18 cellular contexts compared by ENCODE assay signal in the genomic region with DNA sequence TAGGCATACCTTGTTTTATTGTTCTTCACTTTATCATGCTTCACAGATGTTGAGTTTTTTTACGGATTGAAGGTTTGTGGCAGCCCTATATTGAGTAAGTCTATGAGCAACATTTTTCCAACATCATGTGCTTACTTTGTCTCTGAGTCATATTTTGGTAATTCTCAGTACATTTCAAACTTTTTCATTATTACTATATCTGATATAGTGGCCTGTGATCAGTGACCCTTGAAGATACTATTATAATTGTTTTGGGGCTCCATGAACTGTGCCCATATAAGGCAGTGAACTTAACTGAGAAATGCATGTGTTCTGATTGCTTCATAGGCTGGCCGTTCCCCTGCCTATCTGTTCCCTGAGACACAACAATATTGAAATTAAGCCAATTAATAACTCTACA. TPM values are rescaled to one million over a fixed set of nuclear protein-coding genes. Genes with fewer than 3 reads are reported as not detected.
DNase-seq lines count a peak whose midpoint lies in the region; ATAC-seq, FAIRE-seq and TF ChIP-seq lines count a peak whose summit lies in the region.
"Had no signal": no experiment of that assay in that cellular context is flagged by ENCODE, and none has a peak within 500 bp of the region (broad histone marks: within the 10 kb centered on the region; RNA-seq: fewer than 3 reads in every experiment).

No MANE protein-coding gene starts in this region.

- H3K9me3 ChIP-seq in astrocyte (ENCODE audit: insufficient read depth, low read depth, low read length) (no peaks in the 10 kb centered on the region), vagina (no peaks in the 10 kb centered on the region)
- H3K9me3 ChIP-seq: lower lobe of right lung, neutrophil had no signal

- FAIRE-seq in astrocyte (lab: Jason Lieb, UNC) = no peak

- TF ChIP-seq POLR2A in vagina (IDR thresholded peaks at IDR 0.05) = no peak

- no peaks in the 10 kb centered on the region for H4K20me1 ChIP-seq in astrocyte (ENCODE audit: insufficient read depth, low read length)

- no peaks in the 10 kb centered on the region for H3K79me2 ChIP-seq in astrocyte (ENCODE audit: insufficient read depth, low read length)

- peaks cover 5% of the 10 kb centered on the region for H3K4me1 ChIP-seq in astrocyte (ENCODE audit: insufficient read depth, low read length)
- no peaks in the 10 kb centered on the region for H3K4me1 ChIP-seq in vagina
- H3K4me1 ChIP-seq: lower lobe of right lung had no signal

- TF ChIP-seq CTCF in AG10803 (conservative IDR thresholded peaks at IDR 0.05; ENCODE audit: low read length) (no peak), astrocyte (IDR thresholded peaks at IDR 0.05; ENCODE audit: insufficient read depth, low read depth, low read length) (no peak), vagina (IDR thresholded peaks at IDR 0.05) (no peak)

- no peak overlapping the region for H2AFZ ChIP-seq in astrocyte (ENCODE audit: low read depth, low read length)

- no peak overlapping the region for H3K9ac ChIP-seq in astrocyte (ENCODE audit: low read length)

- H3K27ac ChIP-seq in astrocyte (ENCODE audit: low read depth, low read length) = peak overlapping the region; percentile 68
- no peak overlapping the region for H3K27ac ChIP-seq in vagina
- H3K27ac ChIP-seq: lower lobe of right lung, neutrophil had no signal

- DNase-seq in AG10803 (ENCODE audit: low read depth) (peak; percentile 61), astrocyte (ENCODE audit: low read depth) (peak; percentile 71), left kidney (ENCODE audit: low read depth, low spot score) (peak; percentile 15), vagina (ENCODE audit: extremely low spot score in 2 of 2) (no peak)
- DNase-seq: activated T-cell treated with anti-CD3 and anti-CD28 coated beads, Interleukin-2, amount 50 U/mL, for 48 hours; AML-193; aorta; DND-41; effector memory CD4-positive, alpha-beta T cell; Kasumi-1; lower lobe of right lung; NCI-H1930; stimulated activated CD4-positive, alpha-beta T cell treated with anti-CD3 and anti-CD28 coated beads, Interleukin-15, amount 100 ng/mL, for 24 hours had no signal

- H3K4me2 ChIP-seq in astrocyte (ENCODE audit: low read length) = peak overlapping the region; percentile 40

- no peaks in the 10 kb centered on the region for H3K36me3 Mint-ChIP-seq in astrocyte (ENCODE audit: low read depth, unreplicated experiment)

- H3K27me3 ChIP-seq in astrocyte (ENCODE audit: insufficient read depth, low read length) (no peaks in the 10 kb centered on the region), vagina (no peaks in the 10 kb centered on the region)
- H3K27me3 ChIP-seq: neutrophil had no signal

- no peaks in the 10 kb centered on the region for H3K27me3 Mint-ChIP-seq in astrocyte (ENCODE audit: low read depth, unreplicated experiment)

- H3K4me3 Mint-ChIP-seq in astrocyte (ENCODE audit: unreplicated experiment) = no peak overlapping the region

- peaks cover 6% of the 10 kb centered on the region for H3K4me1 Mint-ChIP-seq in astrocyte (ENCODE audit: low read depth, unreplicated experiment)

- H3K4me3 ChIP-seq in AG10803 (ENCODE audit: low read length) = no peak overlapping the region
- H3K4me3 ChIP-seq in astrocyte (ENCODE audit: insufficient read depth, low read depth, low read length) = no peak overlapping the region
- no peak overlapping the region for H3K4me3 ChIP-seq in vagina
- H3K4me3 ChIP-seq: lower lobe of right lung had no signal

- H3K27ac Mint-ChIP-seq in astrocyte (ENCODE audit: unreplicated experiment) = no peak overlapping the region

- H3K9me3 Mint-ChIP-seq in astrocyte (ENCODE audit: unreplicated experiment) = no peaks in the 10 kb centered on the region

- intact Hi-C loops in vagina (cut with DNase I) = no loop called here

- ATAC-seq in HG02852 (IDR thresholded peaks at IDR 0.05; ENCODE audit: unreplicated experiment) = peak; percentile 45
- no peak for ATAC-seq in HG03520 (IDR thresholded peaks at IDR 0.05; ENCODE audit: unreplicated experiment)
- no peak for ATAC-seq in HG03135 (IDR thresholded peaks at IDR 0.05; ENCODE audit: unreplicated experiment)
- ATAC-seq in GM18502 (IDR thresholded peaks at IDR 0.05; ENCODE audit: poor library complexity, unreplicated experiment) = no peak
- ATAC-seq: lower lobe of right lung had no signal

- H3K36me3 ChIP-seq in astrocyte (ENCODE audit: insufficient read depth, low read length) (no peaks in the 10 kb centered on the region), vagina (no peaks in the 10 kb centered on the region)
- H3K36me3 ChIP-seq: lower lobe of right lung, neutrophil had no signal

RNA-seq across cellular contexts. Expression of a gene that starts 42.8 kb away (rescaled TPM):
- total RNA-seq in astrocyte (8.2 and 8.3 TPM in 2 replicates), vagina (8.8 TPM)

Comparison
In these comparisons a context has a peak if more than half of its experiments do, and no peak if none do; other contexts are left out.
1. DNase-seq: peak in AG10803 (single experiment), astrocyte (single experiment) and left kidney (single experiment); none in vagina (0 of 2).